In the genomic region with DNA sequence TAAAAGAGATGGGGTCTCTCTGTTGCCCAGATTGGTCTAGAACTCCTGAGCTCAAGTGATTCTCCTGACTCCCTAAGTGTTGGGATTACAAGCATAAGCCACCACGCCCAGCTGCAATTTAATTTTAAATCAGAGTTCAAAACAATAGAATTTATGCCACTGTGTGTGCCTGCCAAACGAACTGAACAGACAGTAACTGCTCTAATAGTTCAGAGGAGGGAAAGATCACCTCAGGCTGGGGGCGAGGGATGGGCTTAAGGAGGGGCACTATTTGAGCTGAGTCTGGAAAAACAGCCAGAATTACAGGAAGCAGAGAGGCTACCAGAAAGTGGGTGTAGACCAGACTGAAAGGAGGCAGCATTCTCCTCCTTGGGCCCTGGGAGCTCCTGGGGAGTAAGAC, we compare ENCODE assay signal across 16 cellular contexts. TPM values are rescaled to one million over a fixed set of nuclear protein-coding genes. Genes with fewer than 3 reads are reported as not detected.
"Had no signal": no experiment of that assay in that cellular context is flagged by ENCODE, and none has a peak within 500 bp of the region (broad histone marks: within the 10 kb centered on the region; RNA-seq: fewer than 3 reads in every experiment).

No MANE protein-coding gene starts in this region.

- H3K27me3 ChIP-seq: adrenal gland, neutrophil had no signal

- DNase-seq: activated gamma-delta T cell; adrenal gland; caudate nucleus; effector CD4-positive, alpha-beta T cell; lower lobe of right lung; naive thymus-derived CD8-positive, alpha-beta T cell; retina; stimulated activated CD4-positive, alpha-beta T cell treated with anti-CD3 and anti-CD28 coated beads, Interleukin-15, amount 100 ng/mL, for 24 hours; stimulated activated CD4-positive, alpha-beta T cell treated with anti-CD3 and anti-CD28 coated beads, Interleukin-4, amount 100 ng/mL, for 24 hours; stimulated activated naive CD8-positive, alpha-beta T cell treated with anti-CD3 and anti-CD28 coated beads, Interleukin-15, amount 100 ng/mL, for 72 hours; T1000 had no signal

- H3K27ac ChIP-seq: adrenal gland, coronary artery, epithelial cell of prostate, lower lobe of right lung, neutrophil, VCaP had no signal

- H3K9me3 ChIP-seq: adrenal gland, lower lobe of right lung, neutrophil had no signal

- H3K27me3 Mint-ChIP-seq: naive thymus-derived CD8-positive, alpha-beta T cell; stimulated activated naive CD8-positive, alpha-beta T cell treated with anti-CD3 and anti-CD28 coated beads, Interleukin-15, amount 100 ng/mL, for 72 hours had no signal

- ATAC-seq: lower lobe of right lung; naive thymus-derived CD8-positive, alpha-beta T cell; stimulated activated naive CD8-positive, alpha-beta T cell treated with anti-CD3 and anti-CD28 coated beads, Interleukin-15, amount 100 ng/mL, for 72 hours had no signal

- H3K4me3 Mint-ChIP-seq: naive thymus-derived CD8-positive, alpha-beta T cell; stimulated activated naive CD8-positive, alpha-beta T cell treated with anti-CD3 and anti-CD28 coated beads, Interleukin-15, amount 100 ng/mL, for 72 hours had no signal

- H3K9me3 Mint-ChIP-seq: naive thymus-derived CD8-positive, alpha-beta T cell; stimulated activated naive CD8-positive, alpha-beta T cell treated with anti-CD3 and anti-CD28 coated beads, Interleukin-15, amount 100 ng/mL, for 72 hours had no signal

- H3K4me1 ChIP-seq: adrenal gland, lower lobe of right lung had no signal

- H3K4me3 ChIP-seq: adrenal gland, coronary artery, lower lobe of right lung had no signal

RNA-seq across cellular contexts. Expression of a gene that starts 59.1 kb away (rescaled TPM):
- total RNA-seq: glomerular endothelial cell had no signal
